ENCODE assay signal across 8 cellular contexts in genomic region chr9:129783516-129784361, GRCh38. TPM values are rescaled to one million over a fixed set of nuclear protein-coding genes. Genes with fewer than 3 reads are reported as not detected.
DNase-seq lines count a peak whose midpoint lies in the region; ATAC-seq and TF ChIP-seq lines count a peak whose summit lies in the region.

No MANE protein-coding gene starts in this region.

- no peaks in the 10 kb centered on the region for H3K36me3 ChIP-seq in heart right ventricle

- peaks cover 0 to 6% (median 0%) of the 10 kb centered on the region in 9 donors for H3K4me1 ChIP-seq in heart right ventricle

- intact Hi-C loops in heart right ventricle (cut with DNase I): loop anchor here (1.0 to 10.0 kb wide), 13 partner anchors 45 to 653 kb away; partner anchors contain the start of gene ASB6 (in 7 of the 10)

- ATAC-seq in heart right ventricle (peak; percentile 83 to 96 (median 93)), HG02870 (IDR thresholded peaks at IDR 0.05; ENCODE audit: unreplicated experiment) (no peak), HG03571 (IDR thresholded peaks at IDR 0.05; ENCODE audit: unreplicated experiment) (no peak)

- H3K27ac ChIP-seq in heart right ventricle: no peak overlapping the region

- peak; percentile 89 to 94 (median 92) for TF ChIP-seq CTCF in heart right ventricle (IDR thresholded peaks at IDR 0.05)

- H3K9me3 ChIP-seq in heart right ventricle: no peaks in the 10 kb centered on the region

- no peak overlapping the region for H3K4me3 ChIP-seq in heart right ventricle

- WGBS in heart right ventricle, 2 donors: 32 to 36% methylated on average over 14 of the region's 14 CpGs

- DNase-seq in GM04504 (ENCODE audit: low read depth) (peak; percentile 56), MV-4-11 (lab: John Stamatoyannopoulos, UW) (peak; percentile 58), SW480 (ENCODE audit: low spot score) (peak; percentile 53), heart right ventricle (peak; percentile 33 to 75), renal cortical epithelial cell (ENCODE audit: low read depth) (peak; percentile 58)
- peak; percentile 55 for DNase-seq in activated naive CD8-positive, alpha-beta T cell treated with anti-CD3 and anti-CD28 coated beads, Interleukin-2, amount 50 U/mL, for 16 hours (ENCODE audit: low read depth, low spot score)

- H3K27me3 ChIP-seq in heart right ventricle: peaks cover 0 to 17% (median 8%) of the 10 kb centered on the region in 7 donors

RNA-seq across cellular contexts. Expression of gene TOR1B, which starts 19.2 kb away (rescaled TPM):
- total RNA-seq in heart right ventricle (10 to 100 TPM in 7 of 10 donors, 1 to 10 TPM in 3; 6.9 to 13.8 (median 11.0) TPM), renal cortical epithelial cell (25.6 and 25.9 TPM in 2 replicates)
- 10 to 100 TPM in 1 of 2 donors, 1 to 10 TPM in 1; 6.4 to 11.3 TPM for polyA plus RNA-seq in heart right ventricle

RNA-seq across cellular contexts. Expression of gene PTGES, which starts 30.9 kb away (rescaled TPM):
- 1 to 10 TPM in 5 of 10 donors, under 1 TPM in 5; 0.15 to 3.6 (median 1.1) TPM for total RNA-seq in heart right ventricle
- 1 to 10 TPM; 2.6 to 5.7 TPM for polyA plus RNA-seq in heart right ventricle
- 3.2 and 42.7 TPM in 2 replicates for total RNA-seq in renal cortical epithelial cell

RNA-seq across cellular contexts. Expression of gene TOR1A, which starts 40.2 kb away (rescaled TPM):
- 10 to 100 TPM; 11.1 to 16.8 (median 13.3) TPM for total RNA-seq in heart right ventricle
- 10 to 100 TPM; 10.9 to 19.8 TPM for polyA plus RNA-seq in heart right ventricle
- 48.4 and 52.8 TPM in 2 replicates for total RNA-seq in renal cortical epithelial cell

RNA-seq across cellular contexts. Expression of gene C9orf78, which starts 51.3 kb away (rescaled TPM):
- 10 to 100 TPM; 25.7 to 34.6 (median 30.5) TPM for total RNA-seq in heart right ventricle
- 10 to 100 TPM; 34.2 to 66.2 TPM for polyA plus RNA-seq in heart right ventricle
- total RNA-seq in renal cortical epithelial cell: 48.6 and 64.5 TPM in 2 replicates

RNA-seq across cellular contexts. Expression of gene USP20, which starts 51.5 kb away (rescaled TPM):
- total RNA-seq in heart right ventricle: 10 to 100 TPM; 10.9 to 16.8 (median 12.5) TPM
- 10 to 100 TPM; 11.0 to 14.7 TPM for polyA plus RNA-seq in heart right ventricle
- total RNA-seq in renal cortical epithelial cell: 5.2 and 18.4 TPM in 2 replicates

Comparison
In these comparisons a context has a peak if more than half of its experiments do, and no peak if none do; other contexts are left out.
1. ATAC-seq: peak in heart right ventricle (8 of 8); none in HG02870 (single experiment) and HG03571 (single experiment).
2. Peak in every context shown above with its lines, with median percentiles within 50 percentile points of each other: DNase-seq.